ENCODE assay signal across 1 cellular context in the genomic region with DNA sequence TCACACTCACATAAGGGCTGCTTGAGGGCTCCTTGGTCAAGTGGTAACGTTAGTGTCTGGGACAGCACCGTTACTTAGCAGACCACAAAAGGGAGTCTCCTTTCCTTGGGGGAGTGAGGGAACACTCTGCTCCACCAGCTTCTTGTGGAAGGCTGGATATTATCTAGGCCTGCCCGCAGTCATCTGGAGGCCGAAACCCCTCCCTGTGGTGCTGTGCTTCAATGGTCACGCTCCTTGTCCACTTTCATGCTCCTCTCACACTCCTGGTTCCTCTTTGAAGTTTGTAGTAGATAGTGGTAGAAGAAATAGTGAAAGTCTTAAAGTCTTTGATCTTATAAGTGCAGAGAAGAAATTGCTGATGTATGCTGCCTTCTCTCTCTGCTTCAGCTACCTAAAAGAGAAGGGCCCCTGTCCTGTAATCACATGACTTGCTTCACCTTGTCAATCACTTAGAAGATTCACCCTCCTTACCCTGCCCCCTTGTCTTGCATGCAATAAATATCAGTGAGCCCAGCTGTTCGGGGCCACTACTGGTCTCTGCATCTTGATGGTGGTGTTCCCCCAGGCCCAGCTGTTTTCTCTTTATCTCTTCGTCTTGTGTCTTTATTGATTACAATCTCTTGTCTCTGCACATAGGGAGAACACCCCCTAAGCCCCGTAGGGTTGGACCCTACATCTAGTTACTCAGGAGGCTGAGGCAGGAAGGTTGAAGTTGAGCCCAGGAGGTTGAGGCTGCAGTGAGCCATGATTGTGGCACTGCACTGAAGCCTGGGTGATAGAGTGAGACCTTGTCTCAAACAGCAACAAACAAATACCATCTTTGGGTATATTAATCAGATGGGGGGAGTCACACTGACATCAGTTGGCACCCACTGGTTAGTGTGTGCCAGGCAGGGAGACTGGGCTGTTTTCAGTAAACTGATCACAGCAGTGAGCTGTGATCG.
TF ChIP-seq lines count a peak whose summit lies in the region.

No MANE protein-coding gene starts in this region.

TF ChIP-seq in H1, 55 proteins besides CTCF, POLR2A, EP300 and RAD21 (continued from another document):
- TF ChIP-seq, protein P1, sequence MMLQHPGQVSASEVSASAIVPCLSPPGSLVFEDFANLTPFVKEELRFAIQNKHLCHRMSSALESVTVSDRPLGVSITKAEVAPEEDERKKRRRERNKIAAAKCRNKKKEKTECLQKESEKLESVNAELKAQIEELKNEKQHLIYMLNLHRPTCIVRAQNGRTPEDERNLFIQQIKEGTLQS (IDR thresholded peaks at IDR 0.05; ENCODE audit: insufficient read depth, low read depth, low read length) = no peak
- no peak for TF ChIP-seq SIX5 (IDR thresholded peaks at IDR 0.05; ENCODE audit: low read depth, low read length)
- TF ChIP-seq TEAD4 (IDR thresholded peaks at IDR 0.05; ENCODE audit: low read depth, low read length) = no peak
- TF ChIP-seq TCF12 (IDR thresholded peaks at IDR 0.05; ENCODE audit: low read depth, low read length) = no peak
- TF ChIP-seq CBX5 (IDR thresholded peaks at IDR 0.05; ENCODE audit: low read depth, low read length) = no peak
- no peak for TF ChIP-seq CHD1 (IDR thresholded peaks at IDR 0.05; ENCODE audit: low read depth, low read length)
- no peak for TF ChIP-seq CREB1 (IDR thresholded peaks at IDR 0.05)
